ENCODE assay signal across 27 cellular contexts in the genomic region with DNA sequence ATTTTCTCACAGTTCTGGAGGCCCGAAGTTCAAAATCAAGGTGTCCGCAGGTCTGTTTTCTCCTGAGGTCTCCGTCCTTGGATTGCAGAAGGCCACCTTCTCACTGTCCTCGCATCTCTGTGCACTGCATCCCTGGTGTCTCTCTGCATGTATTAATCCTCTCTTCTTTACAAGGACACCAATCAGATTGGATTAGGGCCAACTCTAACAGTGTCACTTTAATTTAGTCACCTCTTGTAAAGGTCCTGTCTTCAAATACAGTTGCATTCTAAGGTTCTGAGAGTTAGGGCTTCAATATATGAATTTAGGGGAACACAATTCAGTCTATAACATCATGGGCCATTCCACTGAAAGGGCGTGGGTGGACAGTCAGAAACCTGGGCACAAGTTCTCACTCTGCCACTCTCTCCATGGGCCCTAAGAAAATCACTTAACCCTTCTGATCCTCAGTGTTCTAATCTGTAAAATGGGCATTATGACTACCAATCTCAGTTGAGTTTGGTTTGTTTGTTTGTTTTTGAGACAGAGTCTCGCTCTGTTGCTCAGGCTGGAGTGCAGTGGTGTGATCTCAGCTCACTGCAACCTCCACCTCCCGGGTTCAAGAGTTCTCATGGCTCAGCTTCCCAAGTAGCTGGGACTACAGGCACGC. TPM values are rescaled to one million over a fixed set of nuclear protein-coding genes. Genes with fewer than 3 reads are reported as not detected.
A peak's percentile ranks its signal among the peaks of the same experiment; 100 is the strongest.
DNase-seq lines count a peak whose midpoint lies in the region; ATAC-seq, FAIRE-seq and TF ChIP-seq lines count a peak whose summit lies in the region.
"Had no signal": no experiment of that assay in that cellular context is flagged by ENCODE, and none has a peak within 500 bp of the region (broad histone marks: within the 10 kb centered on the region; RNA-seq: fewer than 3 reads in every experiment).

No MANE protein-coding gene starts in this region.

- TF ChIP-seq RAD21 in HepG2 (CRISPR knock-in tag; IDR thresholded peaks at IDR 0.05) (no peak), K562 (CRISPR knock-in tag; conservative IDR thresholded peaks at IDR 0.05 in 1 of 2, IDR thresholded peaks at IDR 0.05 in 1 of 2) (no peak)

- no peak overlapping the region for H2BK12ac ChIP-seq in neuronal stem cell (ENCODE audit: low read length)

- WGBS in HepG2 (ENCODE audit: low lambda C conversion rate): 69% methylated on average over 8 of the region's 8 CpGs
- WGBS in right lobe of liver (ENCODE audit: insufficient coverage, low coverage, low lambda C conversion rate, missing lambda C conversion rate): 90% methylated on average over 8 of the region's 8 CpGs
- 19% methylated on average over 8 of the region's 8 CpGs for WGBS in K562 (ENCODE audit: insufficient coverage, low coverage, missing lambda C conversion rate)
- WGBS in neuronal stem cell (ENCODE audit: extremely low coverage in 2 of 2, insufficient read length in 2 of 2, insufficient replicate concordance in 1 of 2), 2 donors: no CpG with 5 or more reads among the region's 8 CpGs

- H2BK5ac ChIP-seq in neuronal stem cell (ENCODE audit: low read length): no peak overlapping the region

- TF ChIP-seq EP300 in HepG2 (IDR thresholded peaks at IDR 0.05; ENCODE audit: low read depth in 2 of 2, low read length in 2 of 2) (no peak), HepG2 (CRISPR knock-in tag; IDR thresholded peaks at IDR 0.05; ENCODE audit: borderline replicate concordance) (no peak), K562 (IDR thresholded peaks at IDR 0.05; ENCODE audit: low read length) (no peak)

- no peak overlapping the region for H2BK120ac ChIP-seq in neuronal stem cell (ENCODE audit: low read depth, low read length)

- no peak for TF ChIP-seq CTCF in HepG2 (CRISPR knock-in tag; IDR thresholded peaks at IDR 0.05)
- no peak for TF ChIP-seq CTCF in right lobe of liver (IDR thresholded peaks at IDR 0.05)
- TF ChIP-seq CTCF in LNCaP clone FGC (IDR thresholded peaks at IDR 0.05; ENCODE audit: control insufficient read depth, extremely low read depth, insufficient read depth): no peak
- TF ChIP-seq CTCF in K562 (IDR thresholded peaks at IDR 0.05 in 2 of 3, conservative IDR thresholded peaks at IDR 0.05 in 1 of 3; ENCODE audit: insufficient read depth in 2 of 3, low read depth in 1 of 3, low read length in 3 of 3): no peak

- H3K9me1 ChIP-seq in K562 (ENCODE audit: control insufficient read depth, insufficient read depth, low read length): no peaks in the 10 kb centered on the region

- H3K14ac ChIP-seq in neuronal stem cell (ENCODE audit: low read length): no peak overlapping the region

- intact Hi-C loops in HepG2 (cut with micrococcal nuclease; ENCODE audit: unreplicated experiment): no loop called here
- intact Hi-C loops in right lobe of liver (cut with DNase I): no loop called here
- intact Hi-C loops in K562 (cut with micrococcal nuclease): no loop called here

- no peak overlapping the region for H2BK15ac ChIP-seq in neuronal stem cell (ENCODE audit: low read length)

- no peak for ATAC-seq in HepG2
- no peak for ATAC-seq in right lobe of liver
- ATAC-seq in K562: no peak
- ATAC-seq in HG03432 (IDR thresholded peaks at IDR 0.05; ENCODE audit: unreplicated experiment): no peak
- ATAC-seq: GM12878 had no signal

- no peak for DNase-seq in HepG2 (ENCODE audit: low spot score)
- no peak for DNase-seq in right lobe of liver
- peak; percentile 50 for DNase-seq in LNCaP clone FGC (ENCODE audit: low read depth)
- DNase-seq in K562 (ENCODE audit: extremely low read depth in 1 of 4, low spot score in 3 of 4): no peak
- no peak for DNase-seq in neuronal stem cell (ENCODE audit: low spot score)
- no peak for DNase-seq in iPS-NIHi11 (ENCODE audit: low spot score)
- DNase-seq: 8988T; ACHN; BE2C; C1 segment of cervical spinal cord; CD4-positive, alpha-beta memory T cell; CD4-positive, CD25-positive, alpha-beta regulatory T cell; CD8-positive, alpha-beta memory T cell; COR-L47; DMS 273 treated with DMSO at 0.1 percent for 48 hours; DMS153; DMS53; DMS79; DND-41; EL; GDM1 had no signal

- in situ Hi-C loops in HepG2 (cut with HindIII; ENCODE audit: extremely low pct_ligation_motif_present, low pct_unique_long_range_greater_than_20kb) (no loop called here), K562 (cut with MboI) (no loop called here)

- no peak overlapping the region for H3K4me2 ChIP-seq in HepG2 (ENCODE audit: low read depth, low read length)
- no peak overlapping the region for H3K4me2 ChIP-seq in K562 (ENCODE audit: insufficient read depth, low read length)
- H3K4me2 ChIP-seq in neuronal stem cell (ENCODE audit: insufficient read depth, low read length, poor library complexity, severe bottlenecking): no peak overlapping the region
- H3K4me2 ChIP-seq: BLaER1 had no signal

- H3K79me1 ChIP-seq in neuronal stem cell (ENCODE audit: low read depth, low read length): no peaks in the 10 kb centered on the region

- FAIRE-seq in HepG2 (lab: Jason Lieb, UNC): no peak
- FAIRE-seq in K562 (lab: Jason Lieb, UNC): no peak
- FAIRE-seq: A204.1, GM12878, GM12892, GM18507 had no signal

- no peak overlapping the region for H3K4ac ChIP-seq in neuronal stem cell (ENCODE audit: low read length)

- no peak overlapping the region for H3K27ac ChIP-seq in HepG2 (ENCODE audit: extremely low read length, insufficient read depth, low read length)
- no peak overlapping the region for H3K27ac ChIP-seq in right lobe of liver
- H3K27ac ChIP-seq in K562 (ENCODE audit: extremely low read depth, low read depth, low read length): no peak overlapping the region
- no peak overlapping the region for H3K27ac ChIP-seq in neuronal stem cell (replicated peaks; ENCODE audit: low read length)
- H3K27ac ChIP-seq: BLaER1 had no signal

- H3K27me3 ChIP-seq in HepG2 (ENCODE audit: control insufficient read depth in 1 of 2, insufficient read depth in 2 of 2, low read length in 2 of 2): no peaks in the 10 kb centered on the region
- H3K27me3 ChIP-seq in right lobe of liver: no peaks in the 10 kb centered on the region
- H3K27me3 ChIP-seq in K562 (ENCODE audit: control insufficient read depth in 2 of 2, insufficient read depth in 2 of 2, low read length in 2 of 2): no peaks in the 10 kb centered on the region
- no peaks in the 10 kb centered on the region for H3K27me3 ChIP-seq in neuronal stem cell (ENCODE audit: control insufficient read depth in 3 of 3, insufficient read depth in 3 of 3, low read depth in 1 of 3, low read length in 3 of 3)
- H3K27me3 ChIP-seq: BE2C, BLaER1 had no signal

- H2AK5ac ChIP-seq in neuronal stem cell (ENCODE audit: low read depth, low read length): no peak overlapping the region

- H2AFZ ChIP-seq in HepG2 (ENCODE audit: low read length): no peak overlapping the region
- no peak overlapping the region for H2AFZ ChIP-seq in K562 (ENCODE audit: low read depth, low read length)
- no peak overlapping the region for H2AFZ ChIP-seq in neuronal stem cell (ENCODE audit: low read length)

- BruUV-seq in HepG2 (replicated peaks; lab: Mats Ljungman, UMichigan) (no TSS peak), K562 (replicated peaks; lab: Mats Ljungman, UMichigan) (no TSS peak)

- no peaks in the 10 kb centered on the region for H4K20me1 ChIP-seq in HepG2 (ENCODE audit: insufficient read depth, low read length)
- no peaks in the 10 kb centered on the region for H4K20me1 ChIP-seq in K562 (replicated peaks; ENCODE audit: control insufficient read depth, insufficient read depth, low read length)
- H4K20me1 ChIP-seq: BLaER1 had no signal

- H4K8ac ChIP-seq in neuronal stem cell (ENCODE audit: low read depth, low read length): no peak overlapping the region

- H3K9me3 ChIP-seq in HepG2 (ENCODE audit: low read length) (no peaks in the 10 kb centered on the region), right lobe of liver (no peaks in the 10 kb centered on the region), K562 (replicated peaks; ENCODE audit: control insufficient read depth, insufficient read depth, low read depth, low read length) (no peaks in the 10 kb centered on the region), neuronal stem cell (replicated peaks in 1 of 2; ENCODE audit: control insufficient read depth in 2 of 2, insufficient read depth in 1 of 2, low read depth in 1 of 2, low read length in 2 of 2) (no peaks in the 10 kb centered on the region)
- H3K9me3 ChIP-seq: BE2C, BLaER1 had no signal

- no peaks in the 10 kb centered on the region for H3K79me2 ChIP-seq in HepG2 (ENCODE audit: insufficient read depth, low read length)
- no peaks in the 10 kb centered on the region for H3K79me2 ChIP-seq in K562 (ENCODE audit: control insufficient read depth, insufficient read depth, low read length)

- H3K9ac ChIP-seq in HepG2 (ENCODE audit: insufficient read depth, low read depth, low read length): no peak overlapping the region
- no peak overlapping the region for H3K9ac ChIP-seq in K562 (ENCODE audit: insufficient read depth in 1 of 2, low read depth in 2 of 2, low read length in 2 of 2)
- no peak overlapping the region for H3K9ac ChIP-seq in neuronal stem cell (ENCODE audit: low read depth, low read length, poor library complexity)
- H3K9ac ChIP-seq: BLaER1 had no signal

- H3K4me3 ChIP-seq in HepG2 (replicated peaks in 1 of 3; ENCODE audit: insufficient read depth in 1 of 3, low read depth in 2 of 3, low read length in 3 of 3) (no peak overlapping the region), right lobe of liver (no peak overlapping the region), LNCaP clone FGC (ENCODE audit: low read depth, low read length) (no peak overlapping the region), K562 (no peak overlapping the region), neuronal stem cell (ENCODE audit: low read length in 2 of 2) (no peak overlapping the region)
- H3K4me3 ChIP-seq: BLaER1, GM12878 had no signal

- H3K18ac ChIP-seq in neuronal stem cell (ENCODE audit: low read length): no peak overlapping the region

- TF ChIP-seq POLR2A in HepG2 (IDR thresholded peaks at IDR 0.05; ENCODE audit: insufficient read depth in 1 of 2, low read depth in 2 of 2, low read length in 2 of 2) (no peak), right lobe of liver (IDR thresholded peaks at IDR 0.05) (no peak), K562 (conservative IDR thresholded peaks at IDR 0.05) (no peak)

- POLR2A ChIA-PET in HepG2 (lab: Yijun Ruan, JAX) (no interaction called here), K562 (lab: Yijun Ruan, JAX) (no interaction called here)

- 0 out of 2 replicates have a peak, but pooled peaks cover 7% of the 10 kb centered on the region for H3K4me1 ChIP-seq in HepG2 (ENCODE audit: insufficient read depth, low read length)
- no peaks in the 10 kb centered on the region for H3K4me1 ChIP-seq in right lobe of liver
- H3K4me1 ChIP-seq in K562 (replicated peaks in 1 of 2; ENCODE audit: control insufficient read depth in 2 of 2, insufficient read depth in 2 of 2, low read length in 2 of 2): no peaks in the 10 kb centered on the region
- no peaks in the 10 kb centered on the region for H3K4me1 ChIP-seq in neuronal stem cell (ENCODE audit: control insufficient read depth in 2 of 2, insufficient read depth in 1 of 2, low read depth in 1 of 2, low read length in 2 of 2)
- H3K4me1 ChIP-seq: BE2C had no signal

- H3K23ac ChIP-seq in neuronal stem cell (ENCODE audit: low read depth, low read length, poor library complexity): no peak overlapping the region

- CTCF ChIA-PET in HepG2 (lab: Yijun Ruan, JAX; ENCODE audit: low intra/inter-chr PET ratio, low total read pairs) (no interaction called here), K562 (lab: Yijun Ruan, JAX; ENCODE audit: low intra/inter-chr PET ratio) (no interaction called here)

- H3K36me3 ChIP-seq in HepG2 (replicated peaks in 1 of 2; ENCODE audit: control insufficient read depth in 1 of 2, insufficient read depth in 2 of 2, low read length in 2 of 2) (no peaks in the 10 kb centered on the region), right lobe of liver (no peaks in the 10 kb centered on the region), K562 (ENCODE audit: control insufficient read depth, insufficient read depth, low read length) (no peaks in the 10 kb centered on the region), neuronal stem cell (replicated peaks in 1 of 2; ENCODE audit: control insufficient read depth in 2 of 2, insufficient read depth in 2 of 2, low read length in 2 of 2) (no peaks in the 10 kb centered on the region)

- no peak overlapping the region for H4K91ac ChIP-seq in neuronal stem cell (ENCODE audit: low read depth, low read length, poor library complexity)

RNA-seq across cellular contexts. Expression of a gene that starts 41.6 kb away (rescaled TPM):
- total RNA-seq in HepG2 (2016; rRNA removed; fragmentation: Illumina TruSeq; extraction: Trizol) (4.6 and 5.3 TPM in 2 replicates), right lobe of liver (10 to 100 TPM; 15.1 to 29.3 (median 20.3) TPM), K562 (2014; rRNA removed) (0.05 and 0.78 TPM in 2 replicates), K562 (2014; rRNA removed; fragmentation: Illumina TruSeq; extraction: Trizol) (0.35 and 0.51 TPM in 2 replicates), K562 (2015; rRNA removed; fragmentation: Illumina TruSeq; extraction: Trizol) (0.19 and 0.36 TPM in 2 replicates), K562 (2021) (0.22 and 0.83 TPM in 2 replicates)
- total RNA-seq in HepG2 (2016; cell fraction: cytosol; rRNA removed; fragmentation: Illumina TruSeq; extraction: Trizol; ENCODE audit: low read depth): 9.9 and 11.4 TPM in 2 replicates
- 4.6 and 5.5 TPM in 2 replicates for total RNA-seq in HepG2 (2016; cell fraction: insoluble cytoplasmic fraction; rRNA removed; fragmentation: Illumina TruSeq; extraction: Trizol)
- total RNA-seq in HepG2 (2016; cell fraction: membrane; rRNA removed; fragmentation: Illumina TruSeq; extraction: Trizol): 4.0 and 5.2 TPM in 2 replicates
- total RNA-seq in HepG2 (2016; cell fraction: nucleus; rRNA removed; fragmentation: Illumina TruSeq; extraction: Trizol): 7.1 and 8.1 TPM in 2 replicates
- polyA plus RNA-seq in HepG2 (2011; rRNA removed) (4.7 and 6.6 TPM in 2 replicates), K562 (2011; rRNA removed) (0.46 and 1.2 TPM in 2 replicates), K562 (2014; fragmentation: Illumina TruSeq; extraction: Trizol) (0.21 and 0.27 TPM in 2 replicates), K562 (2014; fragmentation: Nextera tagmentation; extraction: Ambion mirVana) (under 1 TPM; 0.08 to 0.10 TPM), K562 (2014; rRNA removed) (0.03 and 0.44 TPM in 2 replicates)
- polyA plus RNA-seq in HepG2 (2011; cell fraction: cytosol; rRNA removed): 2.0 and 2.4 TPM in 2 replicates
- polyA plus RNA-seq in HepG2 (2011; cell fraction: nucleus; rRNA removed): 6.0 and 6.1 TPM in 2 replicates
- 4.3 and 6.2 TPM in 2 replicates for polyA plus RNA-seq in HepG2 (2012)
- polyA plus RNA-seq in HepG2 (2016; cell fraction: cytosol; fragmentation: Illumina TruSeq; extraction: Trizol; ENCODE audit: low read depth): 0.24 and 0.28 TPM in 2 replicates
- 1.4 and 2.2 TPM in 2 replicates for polyA plus RNA-seq in HepG2 (2016; cell fraction: insoluble cytoplasmic fraction; fragmentation: Illumina TruSeq; extraction: Trizol; ENCODE audit: low read depth)
- polyA plus RNA-seq in HepG2 (2016; cell fraction: membrane; fragmentation: Illumina TruSeq; extraction: Trizol; ENCODE audit: low read depth): 0.51 and 0.76 TPM in 2 replicates
- polyA plus RNA-seq in HepG2 (2016; cell fraction: nucleus; fragmentation: Illumina TruSeq; extraction: Trizol; ENCODE audit: insufficient read depth, low read depth): 2.9 and 3.8 TPM in 2 replicates
- 6.9 and 9.3 TPM in 2 replicates for polyA minus RNA-seq in HepG2 (2011; rRNA and poly(A)+ RNA removed; ENCODE audit: low replicate concordance)
- polyA minus RNA-seq in HepG2 (2011; cell fraction: cytosol; rRNA and poly(A)+ RNA removed): 13.8 and 18.8 TPM in 2 replicates
- 42.7 and 45.4 TPM in 2 replicates for polyA minus RNA-seq in HepG2 (2011; cell fraction: nucleus; rRNA and poly(A)+ RNA removed)
- total RNA-seq in K562 (2011; cell fraction: chromatin; rRNA removed; ENCODE audit: low replicate concordance): 0.88 and 1.0 TPM in 2 replicates
- 0.26 and 0.33 TPM in 2 replicates for total RNA-seq in K562 (2011; cell fraction: nucleolus; rRNA removed)
- 0.22 and 0.76 TPM in 2 replicates for total RNA-seq in K562 (2011; cell fraction: nucleoplasm; rRNA removed)
- polyA plus RNA-seq in K562 (2011; cell fraction: cytosol; rRNA removed): 0.16 and 0.34 TPM in 2 replicates
- polyA plus RNA-seq in K562 (2011; cell fraction: nucleus; rRNA removed): 0.20 and 1.1 TPM in 2 replicates
- polyA plus RNA-seq in K562 (2012): 0.14 and 0.22 TPM in 2 replicates
- polyA minus RNA-seq in K562 (2011; rRNA and poly(A)+ RNA removed): 1.1 and 4.9 TPM in 2 replicates
- polyA minus RNA-seq in K562 (2011; cell fraction: cytosol; rRNA and poly(A)+ RNA removed): 1.9 TPM in 1 of 2 replicates, not detected in the other
- polyA minus RNA-seq in K562 (2011; cell fraction: nucleus; rRNA and poly(A)+ RNA removed): 0.13 and 2.7 TPM in 2 replicates
- polyA plus RNA-seq in neuronal stem cell (2013, experiment 1 of 2): 10.7 TPM
- 12.5 TPM for polyA plus RNA-seq in neuronal stem cell (2013, experiment 2 of 2)
